Comparison of ENCODE assay signal across 8 cellular contexts in the genomic region with DNA sequence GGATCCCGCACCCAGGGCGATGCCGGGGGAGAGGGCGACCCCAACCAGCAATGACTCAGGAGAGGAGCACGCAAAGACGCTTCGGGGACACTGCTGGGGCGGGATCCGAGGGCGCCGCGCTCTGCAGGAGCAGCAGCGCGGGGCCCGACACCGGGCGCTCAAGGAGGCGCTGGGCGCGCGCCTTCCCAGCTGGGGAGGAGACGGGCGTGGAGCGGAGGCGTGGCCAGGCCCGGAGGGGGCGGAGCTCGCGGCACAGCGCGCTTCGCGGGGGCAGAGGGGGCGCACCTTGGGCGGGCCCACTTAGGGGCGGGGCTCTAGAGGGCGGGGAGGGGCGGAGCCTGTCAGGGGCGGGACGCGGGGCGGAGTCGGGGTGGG. TPM values are rescaled to one million over a fixed set of nuclear protein-coding genes. Genes with fewer than 3 reads are reported as not detected.
DNase-seq lines count a peak whose midpoint lies in the region; ATAC-seq and TF ChIP-seq lines count a peak whose summit lies in the region.

No MANE protein-coding gene starts in this region.

- H4K91ac ChIP-seq in H9 (ENCODE audit: insufficient read length, low read depth, low read length) = no peak overlapping the region

- H3K27ac Mint-ChIP-seq in H9 (no peak overlapping the region), glutamatergic neuron (ENCODE audit: unreplicated experiment) (no peak overlapping the region)
- no peak overlapping the region for H3K27ac Mint-ChIP-seq in activated naive CD8-positive, alpha-beta T cell

- H2BK15ac ChIP-seq in H9 (ENCODE audit: low read depth, low read length) = no peak overlapping the region

- H3K27ac ChIP-seq in H9 (ENCODE audit: insufficient read length, low read depth, low read length) = no peak overlapping the region

- H3K4me2 ChIP-seq in H9 (ENCODE audit: insufficient read depth, insufficient read length, low read length) = peak overlapping the region; percentile 49

- H3K27me3 Mint-ChIP-seq in H9 (ENCODE audit: low read depth) (peaks cover 29% of the 10 kb centered on the region), glutamatergic neuron (ENCODE audit: unreplicated experiment) (peaks cover 5% of the 10 kb centered on the region)
- H3K27me3 Mint-ChIP-seq in activated naive CD8-positive, alpha-beta T cell = no peaks in the 10 kb centered on the region

- WGBS in H9 (ENCODE audit: extremely low coverage, insufficient read length, low lambda C conversion rate) = no CpG with 5 or more reads among the region's 43 CpGs

- TF ChIP-seq CTCF in H9 (conservative IDR thresholded peaks at IDR 0.05) (no peak), glutamatergic neuron (IDR thresholded peaks at IDR 0.05; ENCODE audit: partially characterized antibody, unreplicated experiment) (no peak), omental fat pad (IDR thresholded peaks at IDR 0.05) (no peak)

- H3K9ac ChIP-seq in H9 (ENCODE audit: extremely low read depth, insufficient read length, low read length) = peak overlapping the region; percentile 8

- H2BK12ac ChIP-seq in H9 (ENCODE audit: insufficient read length, low read depth, low read length) = no peak overlapping the region

- H4K8ac ChIP-seq in H9 (replicated peaks; ENCODE audit: insufficient read length, low read depth, low read length) = no peak overlapping the region

- DNase-seq in ELR (ENCODE audit: low read depth) = peak; percentile 85
- peak; percentile 85 for DNase-seq in H9
- DNase-seq in M059J (ENCODE audit: low read depth) = peak; percentile 61
- peak; percentile 57 for DNase-seq in SKM-1 (lab: John Stamatoyannopoulos, UW; ENCODE audit: unreplicated experiment)
- peak; percentile 94 for DNase-seq in glutamatergic neuron
- peak; percentile 64 for DNase-seq in omental fat pad (ENCODE audit: low spot score)
- DNase-seq in superior temporal gyrus (ENCODE audit: extremely low spot score) = peak; percentile 78

- H3K79me2 ChIP-seq in H9 (ENCODE audit: insufficient read depth, low read length) = peaks cover 2% of the 10 kb centered on the region; the same call in 1 of the 2 replicates

- peak overlapping the region; percentile 76 for H3K18ac ChIP-seq in H9 (ENCODE audit: insufficient read length, low read depth, low read length)

- no peak overlapping the region for H2BK120ac ChIP-seq in H9 (ENCODE audit: low read depth, low read length, poor library complexity, severe bottlenecking)

- H3K4me3 Mint-ChIP-seq in H9 = peak overlapping the region; percentile 65 to 79
- H3K4me3 Mint-ChIP-seq in activated naive CD8-positive, alpha-beta T cell = peak overlapping the region; percentile 68
- H3K4me3 Mint-ChIP-seq in glutamatergic neuron (ENCODE audit: unreplicated experiment) = peak overlapping the region; percentile 71

- peak; percentile 83 for ATAC-seq in omental fat pad (ENCODE audit: low FRiP score)

- H4K5ac ChIP-seq in H9 (ENCODE audit: insufficient read length, low read depth, low read length) = no peak overlapping the region

- H3K36me3 Mint-ChIP-seq in H9 (ENCODE audit: insufficient read depth in 1 of 3, low read depth in 3 of 3) = peaks cover 11 to 30% (median 14%) of the 10 kb centered on the region in 3 experiments
- no peaks in the 10 kb centered on the region for H3K36me3 Mint-ChIP-seq in activated naive CD8-positive, alpha-beta T cell
- peaks cover 17% of the 10 kb centered on the region for H3K36me3 Mint-ChIP-seq in glutamatergic neuron (ENCODE audit: unreplicated experiment)

- H3K14ac ChIP-seq in H9 (ENCODE audit: insufficient read depth, low read length) = 0 out of 2 replicates have a peak overlapping the region, but pooled peaks have one; percentile 3

- H3K4me1 Mint-ChIP-seq in H9 = peaks cover 15 to 20% of the 10 kb centered on the region in 2 experiments
- H3K4me1 Mint-ChIP-seq in activated naive CD8-positive, alpha-beta T cell (ENCODE audit: low read depth) = peaks cover 15% of the 10 kb centered on the region
- peaks cover 14% of the 10 kb centered on the region for H3K4me1 Mint-ChIP-seq in glutamatergic neuron (ENCODE audit: low read depth, unreplicated experiment)

- H3K56ac ChIP-seq in H9 (ENCODE audit: insufficient read length, low read depth, low read length) = no peak overlapping the region

- no peak overlapping the region for H3T11ph ChIP-seq in H9 (ENCODE audit: low read length)

- H2AFZ ChIP-seq in H9 (ENCODE audit: low read length) = no peak overlapping the region

- H3K9me3 ChIP-seq in H9 (ENCODE audit: control insufficient read depth, low read depth, low read length) = peaks cover 15% of the 10 kb centered on the region

- H2BK20ac ChIP-seq in H9 (ENCODE audit: low read depth, low read length, poor library complexity, severe bottlenecking) = no peak overlapping the region

- H2AK5ac ChIP-seq in H9 (ENCODE audit: insufficient read length, low read length) = no peak overlapping the region

- no peak overlapping the region for H3K23ac ChIP-seq in H9 (ENCODE audit: insufficient read length, low read depth, low read length)

- H3K79me1 ChIP-seq in H9 (ENCODE audit: insufficient read depth, low read depth, low read length, poor library complexity, severe bottlenecking) = peaks cover 2% of the 10 kb centered on the region

- no peak overlapping the region for H3K4ac ChIP-seq in H9 (ENCODE audit: low read depth, low read length)

- H3K27me3 ChIP-seq in H9 (ENCODE audit: insufficient read depth, low read length) = no peaks in the 10 kb centered on the region; the same call in 1 of the 2 replicates

- no peaks in the 10 kb centered on the region for H3K4me1 ChIP-seq in H9 (ENCODE audit: insufficient read depth, low read length)

- H3K23me2 ChIP-seq in H9 (ENCODE audit: insufficient read length, low read depth, low read length, poor library complexity, severe bottlenecking) = peaks cover 8% of the 10 kb centered on the region

- no peak overlapping the region for H2BK5ac ChIP-seq in H9 (ENCODE audit: insufficient read length, low read length)

- no peaks in the 10 kb centered on the region for H4K20me1 ChIP-seq in H9 (ENCODE audit: control insufficient read depth, insufficient read depth, insufficient read length)

- H3K9me3 Mint-ChIP-seq in H9 = peaks cover 27 to 31% of the 10 kb centered on the region in 2 experiments
- H3K9me3 Mint-ChIP-seq in activated naive CD8-positive, alpha-beta T cell (ENCODE audit: low read depth) = no peaks in the 10 kb centered on the region
- peaks cover 14% of the 10 kb centered on the region for H3K9me3 Mint-ChIP-seq in glutamatergic neuron (ENCODE audit: unreplicated experiment)

RNA-seq across cellular contexts. Expression of a gene that starts 0.4 kb away (rescaled TPM):
- total RNA-seq in H9 (2021) = 82.9 and 85.7 TPM in 2 replicates
- total RNA-seq in M059J (2014; rRNA removed; shearing (Covaris generic)) = 198 and 200 TPM in 2 replicates
- 63.5 TPM for total RNA-seq in glutamatergic neuron (ENCODE audit: unreplicated experiment)
- 10 to 100 TPM; 55.5 to 62.9 (median 60.2) TPM for total RNA-seq in omental fat pad

RNA-seq across cellular contexts. Expression of a gene that starts 15.9 kb away (rescaled TPM):
- 106 and 121 TPM in 2 replicates for total RNA-seq in H9 (2021)
- 74.0 and 90.6 TPM in 2 replicates for total RNA-seq in M059J (2014; rRNA removed; shearing (Covaris generic))
- 77.7 TPM for total RNA-seq in glutamatergic neuron (ENCODE audit: unreplicated experiment)
- 100 to 1,000 TPM in 3 of 4 donors, 10 to 100 TPM in 1; 95.8 to 187 (median 103) TPM for total RNA-seq in omental fat pad

RNA-seq across cellular contexts. Expression of a gene that starts 56.0 kb away (rescaled TPM):
- 107 and 112 TPM in 2 replicates for total RNA-seq in H9 (2021)
- total RNA-seq in M059J (2014; rRNA removed; shearing (Covaris generic)) = 470 and 558 TPM in 2 replicates
- total RNA-seq in glutamatergic neuron (ENCODE audit: unreplicated experiment) = 249 TPM
- 100 to 1,000 TPM; 200 to 241 (median 214) TPM for total RNA-seq in omental fat pad
